Comparison of ENCODE assay signal across 8 cellular contexts in the genomic region with DNA sequence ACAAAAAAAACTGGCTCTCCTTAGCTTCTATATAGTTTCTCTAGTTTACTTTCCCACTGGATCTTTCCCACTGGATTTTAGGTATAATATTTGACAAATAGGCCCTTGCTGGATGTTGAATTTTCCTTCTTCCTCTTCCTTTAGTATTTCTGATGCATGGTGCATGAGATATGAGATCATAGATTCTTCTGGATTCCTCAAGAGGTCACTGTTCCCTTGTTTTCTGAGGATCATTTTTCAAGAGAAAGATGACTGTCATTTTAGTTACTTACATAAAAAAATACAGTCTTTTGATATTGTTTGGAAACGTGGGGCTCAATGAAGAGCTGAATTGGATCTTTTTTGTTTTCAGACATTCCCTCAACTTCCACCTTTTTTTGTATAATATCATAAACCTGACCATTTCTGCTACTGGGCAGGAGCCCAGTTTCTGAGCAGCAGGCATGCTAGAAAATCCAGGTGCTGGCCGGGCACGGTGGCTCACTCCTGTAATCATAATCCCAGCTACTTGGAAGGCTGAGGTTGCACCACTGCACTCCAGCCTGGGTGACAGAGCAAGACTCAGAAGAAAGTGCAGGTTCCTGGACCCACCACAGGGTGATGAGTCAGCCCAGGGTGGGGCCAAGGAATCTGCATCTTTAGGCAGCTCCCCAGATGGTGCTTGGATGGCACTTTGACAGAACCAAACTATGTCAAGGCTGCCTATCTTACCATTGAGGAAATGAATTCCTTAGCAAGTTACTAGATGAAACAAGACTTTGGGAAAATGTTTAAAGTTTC.
A peak's percentile ranks its signal among the peaks of the same experiment; 100 is the strongest.
DNase-seq lines count a peak whose midpoint lies in the region; ATAC-seq and TF ChIP-seq lines count a peak whose summit lies in the region.

No MANE protein-coding gene starts in this region.

- ATAC-seq in HG03521 (IDR thresholded peaks at IDR 0.05; ENCODE audit: unreplicated experiment) (no peak), HG03571 (IDR thresholded peaks at IDR 0.05; ENCODE audit: unreplicated experiment) (no peak)

- peak; percentile 82 for DNase-seq in A172 (ENCODE audit: low spot score)
- peak; percentile 70 for DNase-seq in EH (ENCODE audit: low read depth)
- peak; percentile 28 for DNase-seq in NCI-H524 treated with DMSO at 0.1 percent for 48 hours (lab: John Stamatoyannopoulos, UW)
- DNase-seq in choroid plexus epithelial cell (ENCODE audit: low read depth), result peak; percentile 81
- peak; percentile 73 for DNase-seq in myocyte (ENCODE audit: low read depth)
- no peak for DNase-seq in ureter (ENCODE audit: low spot score)

- H3K4me3 ChIP-seq in choroid plexus epithelial cell (ENCODE audit: low read depth, low read length), result no peak overlapping the region

- TF ChIP-seq CTCF in choroid plexus epithelial cell (conservative IDR thresholded peaks at IDR 0.05; ENCODE audit: low read depth, low read length), result peak; percentile 55
